Comparison of ENCODE assay signal across 1 cellular context in genomic region chr12:56230449-56231183, GRCh38.
TF ChIP-seq lines count a peak whose summit lies in the region.

No MANE protein-coding gene starts in this region.

TF ChIP-seq in H1, 55 proteins besides CTCF, POLR2A, EP300 and RAD21:
- TF ChIP-seq RBBP5 (IDR thresholded peaks at IDR 0.05; ENCODE audit: borderline replicate concordance, low read depth, low read length) (no peak), EGR1 (IDR thresholded peaks at IDR 0.05; ENCODE audit: borderline replicate concordance, low read depth, low read length) (no peak), CEBPB (IDR thresholded peaks at IDR 0.05; ENCODE audit: low read depth, low read length) (no peak), SP4 (IDR thresholded peaks at IDR 0.05; ENCODE audit: low read length) (no peak), CHD1 (IDR thresholded peaks at IDR 0.05; ENCODE audit: low read depth, low read length) (no peak), FOSL1 (IDR thresholded peaks at IDR 0.05; ENCODE audit: insufficient read depth, low read depth, low read length) (no peak)
